ENCODE assay signal across 8 cellular contexts in the genomic region with DNA sequence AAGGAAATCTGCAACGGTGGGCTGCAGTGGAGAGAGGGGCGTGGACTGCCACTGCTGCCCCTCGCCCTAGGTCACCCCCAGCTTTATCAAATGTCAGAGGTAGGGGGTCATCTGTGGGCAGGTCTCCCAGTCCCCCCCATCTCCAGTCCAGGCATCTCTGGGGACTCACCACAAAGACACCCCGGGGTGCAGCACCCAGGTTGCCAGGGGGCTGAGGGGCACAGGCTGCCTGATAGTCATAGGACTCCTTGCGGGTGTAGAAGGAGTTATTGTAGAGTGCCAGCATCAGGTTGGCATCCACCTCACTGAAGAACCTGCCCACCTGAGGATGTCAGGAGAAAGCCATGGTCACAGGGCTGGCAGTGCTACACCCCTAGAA. TPM values are rescaled to one million over a fixed set of nuclear protein-coding genes. Genes with fewer than 3 reads are reported as not detected.
DNase-seq lines count a peak whose midpoint lies in the region; ATAC-seq and TF ChIP-seq lines count a peak whose summit lies in the region.
"Had no signal": no experiment of that assay in that cellular context is flagged by ENCODE, and none has a peak within 500 bp of the region (broad histone marks: within the 10 kb centered on the region; RNA-seq: fewer than 3 reads in every experiment).

No MANE protein-coding gene starts in this region.

- peak overlapping the region; percentile 82 for H3K27ac Mint-ChIP-seq in activated T-helper 17 cell treated with anti-CD3 and anti-CD28 coated beads, Interleukin-2, amount 50 U/mL, for 72 hours

- no peaks in the 10 kb centered on the region for H3K27me3 Mint-ChIP-seq in activated T-helper 17 cell treated with anti-CD3 and anti-CD28 coated beads, Interleukin-2, amount 50 U/mL, for 72 hours

- ATAC-seq in activated T-helper 17 cell treated with anti-CD3 and anti-CD28 coated beads, Interleukin-2, amount 50 U/mL, for 72 hours (replicated peaks): no peak
- ATAC-seq in HG03457 (IDR thresholded peaks at IDR 0.05; ENCODE audit: unreplicated experiment): no peak

- DNase-seq in GM12864 (ENCODE audit: low read depth) (no peak), SW 1271 (lab: John Stamatoyannopoulos, UW) (no peak), NCI-H2227 (lab: John Stamatoyannopoulos, UW; ENCODE audit: unreplicated experiment) (no peak)
- DNase-seq: GF-D8, NCI-H1092 treated with DMSO at 0.1 percent for 48 hours had no signal

- H3K4me3 ChIP-seq in GM12864 (ENCODE audit: low read depth, low read length): peak overlapping the region; percentile 50; the same call in 1 of the 2 replicates
- peak overlapping the region; percentile 49 for H3K4me3 ChIP-seq in mucosa of stomach (ENCODE audit: low read length)

- no peak for TF ChIP-seq CTCF in GM12864 (IDR thresholded peaks at IDR 0.05; ENCODE audit: low read depth, low read length, missing control alignments)

- H3K36me3 Mint-ChIP-seq in activated T-helper 17 cell treated with anti-CD3 and anti-CD28 coated beads, Interleukin-2, amount 50 U/mL, for 72 hours (ENCODE audit: low read depth): no peaks in the 10 kb centered on the region

- peak overlapping the region; percentile 82 for H3K4me3 Mint-ChIP-seq in activated T-helper 17 cell treated with anti-CD3 and anti-CD28 coated beads, Interleukin-2, amount 50 U/mL, for 72 hours

- H3K27me3 ChIP-seq in mucosa of stomach (ENCODE audit: control insufficient read depth, insufficient read depth, low read length): no peaks in the 10 kb centered on the region

- H3K4me1 Mint-ChIP-seq in activated T-helper 17 cell treated with anti-CD3 and anti-CD28 coated beads, Interleukin-2, amount 50 U/mL, for 72 hours: peaks cover 5% of the 10 kb centered on the region

- H3K4me1 ChIP-seq in mucosa of stomach (ENCODE audit: control insufficient read depth, insufficient read depth, low read length): peaks cover 19% of the 10 kb centered on the region

- peak overlapping the region; percentile 86 for H3K9ac ChIP-seq in mucosa of stomach (ENCODE audit: low read length)

- H3K36me3 ChIP-seq in mucosa of stomach (ENCODE audit: control insufficient read depth, insufficient read depth, low read length): no peaks in the 10 kb centered on the region

- no peaks in the 10 kb centered on the region for H3K9me3 Mint-ChIP-seq in activated T-helper 17 cell treated with anti-CD3 and anti-CD28 coated beads, Interleukin-2, amount 50 U/mL, for 72 hours

- no peaks in the 10 kb centered on the region for H3K9me3 ChIP-seq in mucosa of stomach (ENCODE audit: control insufficient read depth, low read length)

RNA-seq across cellular contexts. Expression of a gene that starts 6.5 kb away (rescaled TPM):
- 10 to 100 TPM; 14.3 to 21.9 TPM for total RNA-seq in activated T-helper 17 cell treated with anti-CD3 and anti-CD28 coated beads, Interleukin-2, amount 50 U/mL, for 72 hours

RNA-seq across cellular contexts. Expression of a gene that starts 15.2 kb away (rescaled TPM):
- 10 to 100 TPM; 35.6 to 40.8 TPM for total RNA-seq in activated T-helper 17 cell treated with anti-CD3 and anti-CD28 coated beads, Interleukin-2, amount 50 U/mL, for 72 hours

RNA-seq across cellular contexts. Expression of a gene that starts 15.3 kb away (rescaled TPM):
- total RNA-seq in activated T-helper 17 cell treated with anti-CD3 and anti-CD28 coated beads, Interleukin-2, amount 50 U/mL, for 72 hours: 10 to 100 TPM; 50.2 to 96.5 TPM

RNA-seq across cellular contexts. Expression of a gene that starts 20.3 kb away (rescaled TPM):
- total RNA-seq in activated T-helper 17 cell treated with anti-CD3 and anti-CD28 coated beads, Interleukin-2, amount 50 U/mL, for 72 hours: 10 to 100 TPM in 1 of 2 donors, 1 to 10 TPM in 1; 3.9 to 10.9 TPM

RNA-seq across cellular contexts. Expression of a gene that starts 25.2 kb away (rescaled TPM):
- total RNA-seq in activated T-helper 17 cell treated with anti-CD3 and anti-CD28 coated beads, Interleukin-2, amount 50 U/mL, for 72 hours: 100 to 1,000 TPM in 1 of 2 donors, 10 to 100 TPM in 1; 85.8 to 139 TPM
